11 cellular contexts compared by ENCODE assay signal in the genomic region with DNA sequence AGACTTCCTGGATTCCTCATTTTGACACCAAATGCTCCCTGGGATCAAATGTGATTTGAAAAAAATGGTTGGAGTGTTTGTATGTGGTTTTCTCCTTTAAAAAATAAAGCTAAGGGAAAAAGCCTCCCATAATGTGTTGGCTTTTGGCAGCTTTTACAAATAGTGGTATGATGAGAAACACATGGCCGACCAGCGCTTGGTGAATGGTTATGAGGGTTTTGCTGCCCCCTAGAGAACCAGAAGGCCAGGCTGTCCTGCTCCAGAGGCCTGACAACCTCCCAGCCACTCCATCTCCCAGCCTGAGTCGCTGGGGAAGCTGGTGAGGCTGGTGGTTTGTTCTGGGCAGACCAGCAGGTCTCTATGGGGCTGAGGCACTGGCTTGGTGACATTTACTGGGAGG.
DNase-seq lines count a peak whose midpoint lies in the region; ATAC-seq, FAIRE-seq and TF ChIP-seq lines count a peak whose summit lies in the region.
"Had no signal": no experiment of that assay in that cellular context is flagged by ENCODE, and none has a peak within 500 bp of the region (broad histone marks: within the 10 kb centered on the region; RNA-seq: fewer than 3 reads in every experiment).

No MANE protein-coding gene starts in this region.

- peaks cover 0 to 2% of the 10 kb centered on the region in 2 donors for H3K4me1 ChIP-seq in small intestine (ENCODE audit: control insufficient read depth in 2 of 2, insufficient read depth in 1 of 2, low read depth in 1 of 2, low read length in 1 of 2)
- H3K4me1 ChIP-seq: parathyroid adenoma had no signal

- no peak for FAIRE-seq in small intestine (lab: Jason Lieb, UNC)
- no peak for FAIRE-seq in HTR-8/SVneo (lab: Jason Lieb, UNC)

- TF ChIP-seq EP300 in Ishikawa (IDR thresholded peaks at IDR 0.05; ENCODE audit: borderline replicate concordance): no peak

- H3K27ac Mint-ChIP-seq in nephron: peak overlapping the region; percentile 69 to 78 (median 78)

- ATAC-seq in GM21360 (IDR thresholded peaks at IDR 0.05; ENCODE audit: unreplicated experiment): no peak

- peaks cover 21% of the 10 kb centered on the region for H3K4me1 Mint-ChIP-seq in nephron

- no peak overlapping the region for H3K27ac ChIP-seq in C4-2B
- no peak overlapping the region for H3K27ac ChIP-seq in small intestine (ENCODE audit: low read depth in 1 of 2, low read length in 1 of 2)
- H3K27ac ChIP-seq: parathyroid adenoma had no signal

- H3K27me3 ChIP-seq in small intestine (ENCODE audit: control insufficient read depth in 2 of 2, insufficient read depth in 2 of 2, low read length in 2 of 2): no peaks in the 10 kb centered on the region

- H3K27me3 Mint-ChIP-seq in nephron (ENCODE audit: low read depth): peaks cover 12% of the 10 kb centered on the region

- H3K9me3 ChIP-seq in small intestine (ENCODE audit: control insufficient read depth, low read depth): no peaks in the 10 kb centered on the region

- H3K4me3 ChIP-seq in choroid plexus epithelial cell (ENCODE audit: low read depth, low read length): no peak overlapping the region
- no peak overlapping the region for H3K4me3 ChIP-seq in small intestine (ENCODE audit: low read depth in 1 of 2, low read length in 2 of 2)

- H3K36me3 Mint-ChIP-seq in nephron (ENCODE audit: low read depth): peaks cover 18% of the 10 kb centered on the region

- H3K36me3 ChIP-seq in small intestine (ENCODE audit: control insufficient read depth in 2 of 2, insufficient read depth in 2 of 2, low read length in 2 of 2): peaks cover 0 to 9% of the 10 kb centered on the region in 2 donors

- peak; percentile 18; the same call in 1 of the 2 replicates for TF ChIP-seq RAD21 in Ishikawa (IDR thresholded peaks at IDR 0.05; ENCODE audit: low read depth)

- 68 to 89% (median 84%) methylated on average over 3 of the region's 3 CpGs for WGBS in small intestine, 3 donors

- no peak overlapping the region for H3K4me3 Mint-ChIP-seq in nephron

- TF ChIP-seq CTCF in C4-2B (conservative IDR thresholded peaks at IDR 0.05) (peak; percentile 20), choroid plexus epithelial cell (conservative IDR thresholded peaks at IDR 0.05; ENCODE audit: low read depth, low read length) (peak; percentile 72), nephron (IDR thresholded peaks at IDR 0.05; ENCODE audit: unreplicated experiment in 3 of 3) (peak; percentile 46 to 56 (median 51))

- peak; percentile 83 for DNase-seq in choroid plexus epithelial cell (ENCODE audit: low read depth)
- DNase-seq in small intestine: no peak
- DNase-seq in NCI-H524 (lab: John Stamatoyannopoulos, UW): no peak
- DNase-seq in HTR-8/SVneo (ENCODE audit: insufficient read length, low spot score): no peak
- DNase-seq: NCI-H446 treated with DMSO at 0.1 percent for 48 hours, substantia nigra had no signal

- H3K9me3 Mint-ChIP-seq in nephron: no peaks in the 10 kb centered on the region

TF ChIP-seq in Ishikawa, 13 proteins besides CTCF, POLR2A, EP300 and RAD21:
- TF ChIP-seq, protein P1, sequence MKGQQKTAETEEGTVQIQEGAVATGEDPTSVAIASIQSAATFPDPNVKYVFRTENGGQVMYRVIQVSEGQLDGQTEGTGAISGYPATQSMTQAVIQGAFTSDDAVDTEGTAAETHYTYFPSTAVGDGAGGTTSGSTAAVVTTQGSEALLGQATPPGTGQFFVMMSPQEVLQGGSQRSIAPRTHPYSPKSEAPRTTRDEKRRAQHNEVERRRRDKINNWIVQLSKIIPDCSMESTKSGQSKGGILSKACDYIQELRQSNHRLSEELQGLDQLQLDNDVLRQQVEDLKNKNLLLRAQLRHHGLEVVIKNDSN (IDR thresholded peaks at IDR 0.05): no peak
- TF ChIP-seq, protein P2, sequence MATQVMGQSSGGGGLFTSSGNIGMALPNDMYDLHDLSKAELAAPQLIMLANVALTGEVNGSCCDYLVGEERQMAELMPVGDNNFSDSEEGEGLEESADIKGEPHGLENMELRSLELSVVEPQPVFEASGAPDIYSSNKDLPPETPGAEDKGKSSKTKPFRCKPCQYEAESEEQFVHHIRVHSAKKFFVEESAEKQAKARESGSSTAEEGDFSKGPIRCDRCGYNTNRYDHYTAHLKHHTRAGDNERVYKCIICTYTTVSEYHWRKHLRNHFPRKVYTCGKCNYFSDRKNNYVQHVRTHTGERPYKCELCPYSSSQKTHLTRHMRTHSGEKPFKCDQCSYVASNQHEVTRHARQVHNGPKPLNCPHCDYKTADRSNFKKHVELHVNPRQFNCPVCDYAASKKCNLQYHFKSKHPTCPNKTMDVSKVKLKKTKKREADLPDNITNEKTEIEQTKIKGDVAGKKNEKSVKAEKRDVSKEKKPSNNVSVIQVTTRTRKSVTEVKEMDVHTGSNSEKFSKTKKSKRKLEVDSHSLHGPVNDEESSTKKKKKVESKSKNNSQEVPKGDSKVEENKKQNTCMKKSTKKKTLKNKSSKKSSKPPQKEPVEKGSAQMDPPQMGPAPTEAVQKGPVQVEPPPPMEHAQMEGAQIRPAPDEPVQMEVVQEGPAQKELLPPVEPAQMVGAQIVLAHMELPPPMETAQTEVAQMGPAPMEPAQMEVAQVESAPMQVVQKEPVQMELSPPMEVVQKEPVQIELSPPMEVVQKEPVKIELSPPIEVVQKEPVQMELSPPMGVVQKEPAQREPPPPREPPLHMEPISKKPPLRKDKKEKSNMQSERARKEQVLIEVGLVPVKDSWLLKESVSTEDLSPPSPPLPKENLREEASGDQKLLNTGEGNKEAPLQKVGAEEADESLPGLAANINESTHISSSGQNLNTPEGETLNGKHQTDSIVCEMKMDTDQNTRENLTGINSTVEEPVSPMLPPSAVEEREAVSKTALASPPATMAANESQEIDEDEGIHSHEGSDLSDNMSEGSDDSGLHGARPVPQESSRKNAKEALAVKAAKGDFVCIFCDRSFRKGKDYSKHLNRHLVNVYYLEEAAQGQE (IDR thresholded peaks at IDR 0.05; ENCODE audit: low read depth): no peak
- TF ChIP-seq ZBTB7A (IDR thresholded peaks at IDR 0.05; ENCODE audit: low read depth): no peak
- no peak for TF ChIP-seq YY1 (IDR thresholded peaks at IDR 0.05; ENCODE audit: low read depth)
- no peak for TF ChIP-seq TAF1 (IDR thresholded peaks at IDR 0.05; ENCODE audit: low read depth)
- no peak for TF ChIP-seq CEBPB (IDR thresholded peaks at IDR 0.05)
- TF ChIP-seq FOXM1 (IDR thresholded peaks at IDR 0.05; ENCODE audit: borderline replicate concordance, low read depth): no peak
- no peak for TF ChIP-seq EGR1 (IDR thresholded peaks at IDR 0.05)
- TF ChIP-seq NFIC (IDR thresholded peaks at IDR 0.05): no peak
- no peak for TF ChIP-seq TEAD4 (IDR thresholded peaks at IDR 0.05)
- no peak for TF ChIP-seq CREB1 (IDR thresholded peaks at IDR 0.05; ENCODE audit: low read depth)
- TF ChIP-seq, protein P3, sequence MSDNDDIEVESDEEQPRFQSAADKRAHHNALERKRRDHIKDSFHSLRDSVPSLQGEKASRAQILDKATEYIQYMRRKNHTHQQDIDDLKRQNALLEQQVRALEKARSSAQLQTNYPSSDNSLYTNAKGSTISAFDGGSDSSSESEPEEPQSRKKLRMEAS (IDR thresholded peaks at IDR 0.05): no peak
- TF ChIP-seq TCF12 (IDR thresholded peaks at IDR 0.05; ENCODE audit: low read depth): no peak

Comparison
In these comparisons a context has a peak if more than half of its experiments do, and no peak if none do; other contexts are left out.
1. CTCF ChIP-seq: peak in every context shown above with its lines; median percentile 72 in choroid plexus epithelial cell; 51 in nephron; 20 in C4-2B.